Comparison of ENCODE assay signal across 20 cellular contexts in the genomic region with DNA sequence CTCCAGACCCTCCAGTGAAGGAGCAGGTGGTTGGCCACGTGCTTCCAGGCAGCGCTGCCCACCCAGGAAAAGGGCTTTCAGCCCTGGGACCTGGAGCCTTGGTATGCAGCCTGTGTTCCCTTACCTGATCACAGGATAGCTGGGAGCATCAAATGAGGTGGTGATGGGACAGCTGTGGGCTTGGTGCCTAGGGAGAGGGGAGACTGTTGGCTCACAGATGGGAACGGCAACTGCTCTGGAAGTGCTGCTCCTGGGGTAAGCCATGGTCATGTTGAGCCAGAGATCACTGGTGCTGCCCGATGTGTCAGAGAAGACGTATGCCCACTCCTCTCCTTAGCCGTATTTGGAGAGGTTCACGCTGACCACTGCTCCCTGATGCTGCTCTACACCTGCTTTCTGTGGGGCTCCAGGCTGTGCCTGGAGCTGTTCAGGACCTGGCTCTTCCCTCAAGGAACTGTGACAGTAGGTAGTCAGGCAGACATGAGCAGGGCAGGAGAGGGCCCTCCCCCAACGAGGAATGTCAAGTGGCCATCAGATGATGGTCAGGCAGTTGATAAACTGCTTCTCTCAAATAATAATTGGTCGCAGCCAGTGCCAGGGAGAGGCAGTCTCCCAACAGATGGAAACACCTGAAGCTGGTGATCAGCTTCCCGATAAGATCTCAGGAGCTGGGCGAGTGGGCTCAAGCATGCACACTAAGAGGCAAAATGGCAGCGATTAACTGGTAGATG. TPM values are rescaled to one million over a fixed set of nuclear protein-coding genes. Genes with fewer than 3 reads are reported as not detected.
DNase-seq lines count a peak whose midpoint lies in the region; ATAC-seq and TF ChIP-seq lines count a peak whose summit lies in the region.
"Had no signal": no experiment of that assay in that cellular context is flagged by ENCODE, and none has a peak within 500 bp of the region (broad histone marks: within the 10 kb centered on the region; RNA-seq: fewer than 3 reads in every experiment).

No MANE protein-coding gene starts in this region.

- intact Hi-C loops in activated B cell treated with CpG ODN at 0.5 μM for 24 hours (cut with micrococcal nuclease): loop anchor here (5.0 kb wide), 2 partner anchors 291 to 386 kb away; partner anchors contain the start of gene EVL

- no peaks in the 10 kb centered on the region for H3K9me3 ChIP-seq in neural progenitor cell (ENCODE audit: low read depth)

- peaks cover 18% of the 10 kb centered on the region for H3K27me3 Mint-ChIP-seq in activated B cell treated with CpG ODN at 0.5 μM for 24 hours
- H3K27me3 Mint-ChIP-seq in neural progenitor cell (ENCODE audit: insufficient read depth, low read depth): peaks cover 4% of the 10 kb centered on the region

- H3K27ac ChIP-seq in neural progenitor cell: no peak overlapping the region

- no peak overlapping the region for H3K4me3 ChIP-seq in neural progenitor cell

- no peaks in the 10 kb centered on the region for H4K20me1 ChIP-seq in neural progenitor cell (ENCODE audit: low read depth)

- POLR2A ChIA-PET in activated B cell treated with CpG ODN at 0.5 μM for 24 hours (lab: Charles Lee): interaction anchor here (0.7 kb wide), 1 partner anchor 190 kb away, joined by 3 read pairs; no protein-coding TSS in a partner anchor

- peaks cover 12% of the 10 kb centered on the region for H3K4me1 Mint-ChIP-seq in activated B cell treated with CpG ODN at 0.5 μM for 24 hours
- H3K4me1 Mint-ChIP-seq in neural progenitor cell: peaks cover 27% of the 10 kb centered on the region

- CTCF ChIA-PET in activated B cell treated with CpG ODN at 0.5 μM for 24 hours (lab: Charles Lee): no interaction called here

- H3K9me3 Mint-ChIP-seq in activated B cell treated with CpG ODN at 0.5 μM for 24 hours: peaks cover 7% of the 10 kb centered on the region
- peaks cover 12% of the 10 kb centered on the region for H3K9me3 Mint-ChIP-seq in neural progenitor cell

- no peak overlapping the region for H3K4me2 ChIP-seq in neural progenitor cell

- H3K79me2 ChIP-seq in neural progenitor cell (ENCODE audit: low read depth): no peaks in the 10 kb centered on the region

- no peaks in the 10 kb centered on the region for H3K27me3 ChIP-seq in neural progenitor cell

- H3K4me1 ChIP-seq in neural progenitor cell: peaks cover 4% of the 10 kb centered on the region

- H3K9ac ChIP-seq in neural progenitor cell: no peak overlapping the region

- no peaks in the 10 kb centered on the region for H3K36me3 ChIP-seq in neural progenitor cell

- peaks cover 3% of the 10 kb centered on the region for H3K36me3 Mint-ChIP-seq in activated B cell treated with CpG ODN at 0.5 μM for 24 hours (ENCODE audit: low read depth)
- peaks cover 5% of the 10 kb centered on the region for H3K36me3 Mint-ChIP-seq in neural progenitor cell
- H3K36me3 Mint-ChIP-seq: activated naive CD4-positive, alpha-beta T cell treated with anti-CD3 and anti-CD28 coated beads, Interleukin-2, amount 50 U/mL, for 72 hours had no signal

- DNase-seq in NCI-H2171 treated with DMSO at 0.1 percent for 48 hours (lab: John Stamatoyannopoulos, UW): peak; percentile 23
- DNase-seq in NCI-H2171 (lab: John Stamatoyannopoulos, UW): no peak
- DNase-seq in DMS79 treated with DMSO at 0.1 percent for 48 hours (lab: John Stamatoyannopoulos, UW): peak; percentile 90
- DNase-seq in activated B cell treated with CpG ODN at 0.5 μM for 24 hours: no peak
- DNase-seq in neural progenitor cell (ENCODE audit: low spot score): no peak
- DNase-seq in activated naive CD4-positive, alpha-beta T cell treated with anti-CD3 and anti-CD28 coated beads, Interleukin-2, amount 50 U/mL, for 16 hours: no peak
- DNase-seq: activated CD4-positive, CD25-positive, alpha-beta regulatory T cell treated with anti-CD3 and anti-CD28 coated beads, Interleukin-2, amount 50 U/mL, for 72 hours; activated T-cell treated with anti-CD3 and anti-CD28 coated beads, Interleukin-2, amount 50 U/mL, for 24 hours; Caco-2; EL; kidney; NCI-H2029; NCI-H526; T-helper 1 cell had no signal

- H3K27ac Mint-ChIP-seq in activated B cell treated with CpG ODN at 0.5 μM for 24 hours (no peak overlapping the region), neural progenitor cell (peak overlapping the region; percentile 46)
- H3K27ac Mint-ChIP-seq: activated naive CD4-positive, alpha-beta T cell treated with anti-CD3 and anti-CD28 coated beads, Interleukin-2, amount 50 U/mL, for 72 hours; activated T-cell treated with anti-CD3 and anti-CD28 coated beads, Interleukin-2, amount 50 U/mL, for 24 hours had no signal

- TF ChIP-seq CTCF in activated B cell treated with CpG ODN at 0.5 μM for 24 hours (IDR thresholded peaks at IDR 0.05) (no peak), neural progenitor cell (IDR thresholded peaks at IDR 0.05) (no peak)

- peak overlapping the region; percentile 60 for H3K4me3 Mint-ChIP-seq in activated B cell treated with CpG ODN at 0.5 μM for 24 hours
- H3K4me3 Mint-ChIP-seq in neural progenitor cell: peak overlapping the region; percentile 55
- H3K4me3 Mint-ChIP-seq: activated T-cell treated with anti-CD3 and anti-CD28 coated beads, Interleukin-2, amount 50 U/mL, for 24 hours had no signal

- H2AFZ ChIP-seq in neural progenitor cell (replicated peaks): no peak overlapping the region

- ATAC-seq in activated B cell treated with CpG ODN at 0.5 μM for 24 hours (ENCODE audit: low read depth): no peak
- ATAC-seq in HG03045 (IDR thresholded peaks at IDR 0.05; ENCODE audit: unreplicated experiment): no peak
- ATAC-seq in HG02885 (IDR thresholded peaks at IDR 0.05; ENCODE audit: poor library complexity, unreplicated experiment): no peak
- ATAC-seq: activated naive CD4-positive, alpha-beta T cell treated with anti-CD3 and anti-CD28 coated beads, Interleukin-2, amount 50 U/mL, for 72 hours had no signal

- peaks cover 16% of the 10 kb centered on the region for H3F3A ChIP-seq in neural progenitor cell (ENCODE audit: low read depth)

RNA-seq across cellular contexts. Expression of gene CYP46A1, which starts 2.8 kb away (rescaled TPM):
- total RNA-seq in activated B cell treated with CpG ODN at 0.5 μM for 24 hours: 0.07 TPM in 1 of 2 replicates, not detected in the other
- 0.77 and 1.1 TPM in 2 replicates for total RNA-seq in neural progenitor cell (ENCODE audit: low replicate concordance)
- total RNA-seq: SK-MEL-5 had no signal

RNA-seq across cellular contexts. Expression of gene HHIPL1, which starts 36.3 kb away (rescaled TPM):
- total RNA-seq in activated B cell treated with CpG ODN at 0.5 μM for 24 hours (not detected in 2 replicates), neural progenitor cell (ENCODE audit: low replicate concordance) (0.32 and 1.2 TPM in 2 replicates)
- total RNA-seq: A172; activated CD8-positive, alpha-beta memory T cell treated with anti-CD3 and anti-CD28 coated beads for 36 hours had no signal

Comparison
In these comparisons a context has a peak if more than half of its experiments do, and no peak if none do; other contexts are left out.
1. DNase-seq: peak in NCI-H2171 treated with DMSO at 0.1 percent for 48 hours (single experiment) and DMS79 treated with DMSO at 0.1 percent for 48 hours (single experiment); none in NCI-H2171 (single experiment), activated B cell treated with CpG ODN at 0.5 μM for 24 hours (single experiment), neural progenitor cell (single experiment) and activated naive CD4-positive, alpha-beta T cell treated with anti-CD3 and anti-CD28 coated beads, Interleukin-2, amount 50 U/mL, for 16 hours (single experiment).